6 cellular contexts compared by ENCODE assay signal in the genomic region with DNA sequence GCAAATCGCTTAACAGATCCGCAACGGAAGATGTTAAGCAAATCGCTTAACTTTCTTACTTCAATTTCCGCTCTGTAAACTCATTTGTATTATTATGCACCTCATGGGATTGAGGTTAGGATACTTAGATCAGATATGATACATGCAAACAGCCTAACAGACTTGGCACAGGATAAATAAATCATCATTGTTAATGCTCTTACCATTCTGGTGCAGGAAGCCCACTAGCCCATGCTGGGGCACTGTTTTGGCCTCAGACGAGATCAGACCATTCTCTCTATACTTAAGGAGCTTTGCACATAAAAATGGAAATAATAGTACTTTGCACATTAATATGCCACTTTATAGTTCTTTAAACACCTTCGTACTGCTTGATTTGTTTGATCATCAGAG. TPM values are rescaled to one million over a fixed set of nuclear protein-coding genes. Genes with fewer than 3 reads are reported as not detected.
DNase-seq lines count a peak whose midpoint lies in the region; ATAC-seq and TF ChIP-seq lines count a peak whose summit lies in the region.

No MANE protein-coding gene starts in this region.

- H2AFZ ChIP-seq in parathyroid adenoma: no peak overlapping the region

- H3K27me3 Mint-ChIP-seq in activated CD4-positive, alpha-beta T cell treated with anti-CD3 and anti-CD28 coated beads for 36 hours: no peaks in the 10 kb centered on the region

- TF ChIP-seq CTCF in brain microvascular endothelial cell (IDR thresholded peaks at IDR 0.05; ENCODE audit: low read depth, low read length, missing control alignments): peak; percentile 43
- TF ChIP-seq CTCF in parathyroid adenoma (IDR thresholded peaks at IDR 0.05): no peak

- DNase-seq in activated CD4-positive, alpha-beta T cell treated with anti-CD3 and anti-CD28 coated beads for 36 hours: peak; percentile 33
- DNase-seq in activated CD4-positive, alpha-beta T cell treated with anti-CD3 and anti-CD28 coated beads for 48 hours: no peak
- DNase-seq in brain microvascular endothelial cell: peak; percentile 10
- DNase-seq in effector CD8-positive, alpha-beta T cell (lab: John Stamatoyannopoulos, UW): no peak
- no peak for DNase-seq in NCI-H2171 (lab: John Stamatoyannopoulos, UW)

- H3K4me2 ChIP-seq in parathyroid adenoma (ENCODE audit: low read length): peak overlapping the region; percentile 79

- peaks cover 9% of the 10 kb centered on the region for H3K36me3 ChIP-seq in brain microvascular endothelial cell (replicated peaks)
- H3K36me3 ChIP-seq in parathyroid adenoma (ENCODE audit: control insufficient read depth, insufficient read depth, low read length): no peaks in the 10 kb centered on the region

- peaks cover 27% of the 10 kb centered on the region for H3K79me2 ChIP-seq in parathyroid adenoma

- no peaks in the 10 kb centered on the region for H3K9me3 Mint-ChIP-seq in activated CD4-positive, alpha-beta T cell treated with anti-CD3 and anti-CD28 coated beads for 36 hours (ENCODE audit: low read depth)

- in situ Hi-C loops in brain microvascular endothelial cell (cut with HindIII; ENCODE audit: low pct_ligation_motif_present, low sequenced_read_pairs): no loop called here

- no peak overlapping the region for H3K9ac ChIP-seq in parathyroid adenoma

- H3K27ac ChIP-seq in brain microvascular endothelial cell (peak overlapping the region; percentile 41), parathyroid adenoma (no peak overlapping the region)

- H3K4me3 ChIP-seq in brain microvascular endothelial cell (ENCODE audit: low read depth, low read length): peak overlapping the region; percentile 84
- H3K4me3 ChIP-seq in parathyroid adenoma (ENCODE audit: low read depth, low read length): peak overlapping the region; percentile 94

- H3K27ac Mint-ChIP-seq in activated CD4-positive, alpha-beta T cell treated with anti-CD3 and anti-CD28 coated beads for 36 hours: peak overlapping the region; percentile 93

- peaks cover 35% of the 10 kb centered on the region for H3K4me1 Mint-ChIP-seq in activated CD4-positive, alpha-beta T cell treated with anti-CD3 and anti-CD28 coated beads for 36 hours

- POLR2A ChIA-PET in activated CD4-positive, alpha-beta T cell treated with anti-CD3 and anti-CD28 coated beads for 36 hours (lab: Charles Lee): interaction anchor here (0.8 kb wide), 1 partner anchor 24 kb away, joined by 5 read pairs; the partner anchor contains the start of gene VAMP1

- peak overlapping the region; percentile 94 for H3K4me3 Mint-ChIP-seq in activated CD4-positive, alpha-beta T cell treated with anti-CD3 and anti-CD28 coated beads for 36 hours

- ATAC-seq in activated CD4-positive, alpha-beta T cell treated with anti-CD3 and anti-CD28 coated beads for 36 hours: peak; percentile 8

- H3K36me3 Mint-ChIP-seq in activated CD4-positive, alpha-beta T cell treated with anti-CD3 and anti-CD28 coated beads for 36 hours (ENCODE audit: low read depth): peaks cover 58% of the 10 kb centered on the region

- intact Hi-C loops in activated CD4-positive, alpha-beta T cell treated with anti-CD3 and anti-CD28 coated beads for 36 hours (cut with DNase I, micrococcal nuclease): loop anchor here in 1 of 2 experiments (1.0 to 5.0 kb wide), 3 partner anchors 38 to 71 kb away; partner anchors contain the start of gene TAPBPL

- CTCF ChIA-PET in activated CD4-positive, alpha-beta T cell treated with anti-CD3 and anti-CD28 coated beads for 36 hours (lab: Charles Lee): interaction anchor here (0.6 to 1.6 kb wide), 8 partner anchors 12 to 149 kb away, joined by 3 to 8 read pairs (median 4); partner anchors contain the start of gene VAMP1

- no peaks in the 10 kb centered on the region for H3K9me3 ChIP-seq in parathyroid adenoma (ENCODE audit: control insufficient read depth, low read length)

- no peaks in the 10 kb centered on the region for H3K27me3 ChIP-seq in brain microvascular endothelial cell (replicated peaks)
- no peaks in the 10 kb centered on the region for H3K27me3 ChIP-seq in parathyroid adenoma (ENCODE audit: control insufficient read depth, insufficient read depth, low read length)

- peaks cover 11% of the 10 kb centered on the region for H3K4me1 ChIP-seq in parathyroid adenoma

RNA-seq across cellular contexts. Expression of gene NCAPD2, which starts 0.4 kb away (rescaled TPM):
- total RNA-seq in activated CD4-positive, alpha-beta T cell treated with anti-CD3 and anti-CD28 coated beads for 36 hours: 100 to 1,000 TPM; 199 to 210 TPM

RNA-seq across cellular contexts. Expression of gene MRPL51, which starts 1.3 kb away (rescaled TPM):
- total RNA-seq in activated CD4-positive, alpha-beta T cell treated with anti-CD3 and anti-CD28 coated beads for 36 hours: 100 to 1,000 TPM; 232 to 275 TPM

RNA-seq across cellular contexts. Expression of gene VAMP1, which starts 23.9 kb away (rescaled TPM):
- total RNA-seq in activated CD4-positive, alpha-beta T cell treated with anti-CD3 and anti-CD28 coated beads for 36 hours: 10 to 100 TPM; 34.5 to 52.3 TPM

RNA-seq across cellular contexts. Expression of gene GAPDH, which starts 40.0 kb away (rescaled TPM):
- 1,000 to 10,000 TPM; 7,289 to 9,770 TPM for total RNA-seq in activated CD4-positive, alpha-beta T cell treated with anti-CD3 and anti-CD28 coated beads for 36 hours

RNA-seq across cellular contexts. Expression of gene TAPBPL, which starts 42.5 kb away (rescaled TPM):
- total RNA-seq in activated CD4-positive, alpha-beta T cell treated with anti-CD3 and anti-CD28 coated beads for 36 hours: 10 to 100 TPM; 27.4 to 40.8 TPM

Comparison
In these comparisons a context has a peak if more than half of its experiments do, and no peak if none do; other contexts are left out.
1. DNase-seq: peak in activated CD4-positive, alpha-beta T cell treated with anti-CD3 and anti-CD28 coated beads for 36 hours (single experiment) and brain microvascular endothelial cell (single experiment); none in activated CD4-positive, alpha-beta T cell treated with anti-CD3 and anti-CD28 coated beads for 48 hours (single experiment), effector CD8-positive, alpha-beta T cell (single experiment) and NCI-H2171 (single experiment).